8 cellular contexts compared by ENCODE assay signal in genomic region chr6:25138697-25139051, GRCh38.
DNase-seq lines count a peak whose midpoint lies in the region; ATAC-seq and TF ChIP-seq lines count a peak whose summit lies in the region.

No MANE protein-coding gene starts in this region.

- H3K27ac ChIP-seq in ascending aorta: peak overlapping the region; percentile 88 to 90
- peak overlapping the region; percentile 79 to 97 for H3K27ac ChIP-seq in liver (ENCODE audit: low read depth in 1 of 2, low read length in 2 of 2)
- H3K27ac ChIP-seq in aorta (ENCODE audit: low read depth in 1 of 2, low read length in 2 of 2): peak overlapping the region in 1 of 2 donors; percentile 99
- H3K27ac ChIP-seq in neuronal stem cell (replicated peaks; ENCODE audit: low read length): no peak overlapping the region

- H3K4me3 ChIP-seq in ascending aorta: peak overlapping the region; percentile 54 to 68
- peak overlapping the region; percentile 61 to 88 (median 63) for H3K4me3 ChIP-seq in liver (ENCODE audit: low read depth in 1 of 3, low read length in 3 of 3)
- peak overlapping the region; percentile 52 to 99 for H3K4me3 ChIP-seq in aorta (ENCODE audit: low read length in 2 of 2)
- no peak overlapping the region for H3K4me3 ChIP-seq in neuronal stem cell (ENCODE audit: low read length in 2 of 2)

- no peak overlapping the region for H3K4ac ChIP-seq in neuronal stem cell (ENCODE audit: low read length)

- H3K18ac ChIP-seq in neuronal stem cell (ENCODE audit: low read length): no peak overlapping the region

- H2AFZ ChIP-seq in neuronal stem cell (ENCODE audit: low read length): no peak overlapping the region

- H4K91ac ChIP-seq in neuronal stem cell (ENCODE audit: low read depth, low read length, poor library complexity): no peak overlapping the region

- H2AK5ac ChIP-seq in neuronal stem cell (ENCODE audit: low read depth, low read length): no peak overlapping the region

- H3K36me3 ChIP-seq in ascending aorta (no peaks in the 10 kb centered on the region), liver (ENCODE audit: control insufficient read depth in 4 of 4, insufficient read depth in 3 of 4, low read depth in 1 of 4, low read length in 3 of 4) (no peaks in the 10 kb centered on the region), aorta (ENCODE audit: control insufficient read depth in 1 of 2, insufficient read depth in 2 of 2, low read length in 1 of 2) (no peaks in the 10 kb centered on the region), neuronal stem cell (replicated peaks in 1 of 2; ENCODE audit: control insufficient read depth in 2 of 2, insufficient read depth in 2 of 2, low read length in 2 of 2) (no peaks in the 10 kb centered on the region)

- 1% methylated on average over 2 of the region's 2 CpGs for WGBS in liver
- 0 to 1% methylated on average over 2 of the region's 2 CpGs for WGBS in aorta, 2 donors
- no CpG with 5 or more reads among the region's 2 CpGs for WGBS in neuronal stem cell (ENCODE audit: extremely low coverage in 2 of 2, insufficient read length in 2 of 2, insufficient replicate concordance in 1 of 2), 2 donors

- H3K4me1 ChIP-seq in ascending aorta (peaks cover 0 to 7% of the 10 kb centered on the region in 2 donors), liver (ENCODE audit: control insufficient read depth in 4 of 4, insufficient read depth in 4 of 4, low read length in 3 of 4) (peaks cover 1 to 19% (median 9%) of the 10 kb centered on the region in 4 donors), aorta (ENCODE audit: control insufficient read depth in 1 of 2, insufficient read depth in 2 of 2, low read length in 2 of 2) (no peaks in the 10 kb centered on the region), neuronal stem cell (ENCODE audit: control insufficient read depth in 2 of 2, insufficient read depth in 1 of 2, low read depth in 1 of 2, low read length in 2 of 2) (no peaks in the 10 kb centered on the region)

- DNase-seq in EL: peak; percentile 21
- no peak for DNase-seq in ascending aorta (ENCODE audit: low spot score in 2 of 2)
- DNase-seq in aorta: no peak
- DNase-seq in neuronal stem cell (ENCODE audit: low spot score): no peak

- no peak overlapping the region for H2BK5ac ChIP-seq in neuronal stem cell (ENCODE audit: low read length)

- ATAC-seq in HG02884 (IDR thresholded peaks at IDR 0.05; ENCODE audit: unreplicated experiment): peak; percentile 12
- no peak for ATAC-seq in aorta (ENCODE audit: low FRiP score)
- ATAC-seq in GM18519 (IDR thresholded peaks at IDR 0.05; ENCODE audit: low FRiP score, unreplicated experiment): no peak
- ATAC-seq in HG03108 (IDR thresholded peaks at IDR 0.05; ENCODE audit: unreplicated experiment): no peak

- no peaks in the 10 kb centered on the region for H3K27me3 ChIP-seq in ascending aorta
- H3K27me3 ChIP-seq in liver (ENCODE audit: control insufficient read depth in 4 of 4, insufficient read depth in 4 of 4, low read length in 3 of 4): no peaks in the 10 kb centered on the region
- H3K27me3 ChIP-seq in aorta (ENCODE audit: control insufficient read depth in 1 of 2, insufficient read depth in 2 of 2, low read length in 1 of 2): no peaks in the 10 kb centered on the region
- peaks cover 0 to 3% (median 0%) of the 10 kb centered on the region in 3 experiments for H3K27me3 ChIP-seq in neuronal stem cell (ENCODE audit: control insufficient read depth in 3 of 3, insufficient read depth in 3 of 3, low read depth in 1 of 3, low read length in 3 of 3)

- no peak overlapping the region for H2BK12ac ChIP-seq in neuronal stem cell (ENCODE audit: low read length)

- H2BK120ac ChIP-seq in neuronal stem cell (ENCODE audit: low read depth, low read length): no peak overlapping the region

- H3K23ac ChIP-seq in neuronal stem cell (ENCODE audit: low read depth, low read length, poor library complexity): no peak overlapping the region

- H3K14ac ChIP-seq in neuronal stem cell (ENCODE audit: low read length): no peak overlapping the region

- H3K9ac ChIP-seq in liver (ENCODE audit: low read depth in 1 of 2, low read length in 2 of 2): peak overlapping the region; percentile 34 to 97
- no peak overlapping the region for H3K9ac ChIP-seq in neuronal stem cell (ENCODE audit: low read depth, low read length, poor library complexity)

- no peak for TF ChIP-seq RAD21 in liver (IDR thresholded peaks at IDR 0.05)

- no peak overlapping the region for H2BK15ac ChIP-seq in neuronal stem cell (ENCODE audit: low read length)

- H3K9me3 ChIP-seq in ascending aorta: no peaks in the 10 kb centered on the region
- H3K9me3 ChIP-seq in liver (ENCODE audit: control insufficient read depth in 4 of 4, low read length in 3 of 4): no peaks in the 10 kb centered on the region
- H3K9me3 ChIP-seq in aorta (ENCODE audit: control insufficient read depth, low read length): no peaks in the 10 kb centered on the region
- H3K9me3 ChIP-seq in neuronal stem cell (replicated peaks in 1 of 2; ENCODE audit: control insufficient read depth in 2 of 2, insufficient read depth in 1 of 2, low read depth in 1 of 2, low read length in 2 of 2): no peaks in the 10 kb centered on the region

- H3K79me1 ChIP-seq in neuronal stem cell (ENCODE audit: low read depth, low read length): no peaks in the 10 kb centered on the region

- TF ChIP-seq CTCF in ascending aorta (IDR thresholded peaks at IDR 0.05) (no peak), liver (IDR thresholded peaks at IDR 0.05; ENCODE audit: low read depth, low read length, missing input control) (no peak)

- H3K4me2 ChIP-seq in neuronal stem cell (ENCODE audit: insufficient read depth, low read length, poor library complexity, severe bottlenecking): no peak overlapping the region

- no peak overlapping the region for H4K8ac ChIP-seq in neuronal stem cell (ENCODE audit: low read depth, low read length)

- intact Hi-C loops in ascending aorta (cut with DNase I): loop anchor here (5.0 kb wide), 1 partner anchor 54 kb away; no protein-coding TSS in a partner anchor
- intact Hi-C loops in aorta (cut with DNase I): loop anchor here in 1 of 2 donors (5.0 kb wide), 2 partner anchors 34 to 54 kb away; no protein-coding TSS in a partner anchor

TF ChIP-seq in liver, 16 proteins besides CTCF, POLR2A, EP300 and RAD21:
- TF ChIP-seq, protein P1, sequence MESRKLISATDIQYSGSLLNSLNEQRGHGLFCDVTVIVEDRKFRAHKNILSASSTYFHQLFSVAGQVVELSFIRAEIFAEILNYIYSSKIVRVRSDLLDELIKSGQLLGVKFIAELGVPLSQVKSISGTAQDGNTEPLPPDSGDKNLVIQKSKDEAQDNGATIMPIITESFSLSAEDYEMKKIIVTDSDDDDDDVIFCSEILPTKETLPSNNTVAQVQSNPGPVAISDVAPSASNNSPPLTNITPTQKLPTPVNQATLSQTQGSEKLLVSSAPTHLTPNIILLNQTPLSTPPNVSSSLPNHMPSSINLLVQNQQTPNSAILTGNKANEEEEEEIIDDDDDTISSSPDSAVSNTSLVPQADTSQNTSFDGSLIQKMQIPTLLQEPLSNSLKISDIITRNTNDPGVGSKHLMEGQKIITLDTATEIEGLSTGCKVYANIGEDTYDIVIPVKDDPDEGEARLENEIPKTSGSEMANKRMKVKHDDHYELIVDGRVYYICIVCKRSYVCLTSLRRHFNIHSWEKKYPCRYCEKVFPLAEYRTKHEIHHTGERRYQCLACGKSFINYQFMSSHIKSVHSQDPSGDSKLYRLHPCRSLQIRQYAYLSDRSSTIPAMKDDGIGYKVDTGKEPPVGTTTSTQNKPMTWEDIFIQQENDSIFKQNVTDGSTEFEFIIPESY (IDR thresholded peaks at IDR 0.05): no peak
- peak in 1 of 2 donors; percentile 14 for TF ChIP-seq JUND (IDR thresholded peaks at IDR 0.05)

Comparison
In these comparisons a context has a peak if more than half of its experiments do, and no peak if none do; other contexts are left out.
1. H3K4me3 ChIP-seq: peak in ascending aorta (2 of 2), liver (3 of 3) and aorta (2 of 2); none in neuronal stem cell (0 of 2).